ENCODE assay signal across 25 cellular contexts in the genomic region with DNA sequence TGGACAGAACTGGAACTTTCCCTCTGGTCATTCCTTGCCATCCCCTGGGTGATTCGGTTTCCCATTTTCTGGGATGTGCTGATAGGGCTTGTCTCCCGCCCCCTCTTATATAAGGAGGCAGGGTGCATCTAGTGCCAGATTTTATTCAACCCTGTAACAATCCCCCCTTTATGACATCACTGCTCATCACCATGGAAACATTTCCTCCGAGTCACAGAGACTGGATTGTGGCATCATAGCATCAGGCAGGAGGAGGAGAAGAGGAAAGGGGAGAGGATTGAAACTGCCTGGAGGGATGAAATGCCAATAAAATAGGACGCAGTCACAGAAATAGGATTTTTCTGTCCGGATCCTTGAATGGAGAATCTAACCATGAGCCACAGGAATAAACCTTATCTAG. TPM values are rescaled to one million over a fixed set of nuclear protein-coding genes. Genes with fewer than 3 reads are reported as not detected.
"Had no signal": no experiment of that assay in that cellular context is flagged by ENCODE, and none has a peak within 500 bp of the region (broad histone marks: within the 10 kb centered on the region; RNA-seq: fewer than 3 reads in every experiment).

No MANE protein-coding gene starts in this region.

- H3K4me1 ChIP-seq: gastroesophageal sphincter, heart right ventricle, left ventricle myocardium inferior, lower lobe of right lung, pancreas, suprapubic skin, transverse colon, upper lobe of right lung, uterus had no signal

- H3K9me3 ChIP-seq: lower lobe of right lung, neutrophil, suprapubic skin, transverse colon, upper lobe of right lung had no signal

- ATAC-seq: gastroesophageal sphincter; heart right ventricle; left cardiac atrium; lower lobe of right lung; natural killer cell; pancreas; right cardiac atrium; stimulated activated naive B cell treated with anti-CD40 and anti-IgM and Interleukin-4, amounts not matched to agents 10 μg/mL and 1 μg/mL and 100 μg/mL, for 72 hours; stimulated activated naive CD8-positive, alpha-beta T cell treated with anti-CD3 and anti-CD28 coated beads, Interleukin-15, amount 100 ng/mL, for 72 hours; upper lobe of right lung had no signal

- DNase-seq: dorsolateral prefrontal cortex; effector CD4-positive, alpha-beta T cell; foreskin fibroblast; glutamatergic neuron; heart right ventricle; hippocampal formation; left cardiac atrium; left ventricle myocardium inferior; lower lobe of right lung; natural killer cell; pancreas; right cardiac atrium; stimulated activated CD4-positive, alpha-beta T cell treated with anti-CD3 and anti-CD28 coated beads, Interleukin-15, amount 100 ng/mL, for 24 hours; stimulated activated CD4-positive, alpha-beta T cell treated with anti-CD3 and anti-CD28 coated beads, Interleukin-2, amount 100 ng/mL, for 48 hours; stimulated activated naive B cell treated with anti-CD40 and anti-IgM and Interleukin-4, amounts not matched to agents 10 μg/mL and 1 μg/mL and 100 μg/mL, for 72 hours; stimulated activated naive CD8-positive, alpha-beta T cell treated with anti-CD3 and anti-CD28 coated beads, Interleukin-15, amount 100 ng/mL, for 72 hours; transverse colon; upper lobe of right lung; uterus had no signal

- H3K4me3 ChIP-seq: dorsolateral prefrontal cortex, gastroesophageal sphincter, heart right ventricle, left ventricle myocardium inferior, lower lobe of right lung, pancreas, skin epidermis, suprapubic skin, transverse colon, upper lobe of right lung, uterus had no signal

- H3K27ac ChIP-seq: gastroesophageal sphincter, heart right ventricle, left ventricle myocardium inferior, lower lobe of right lung, neutrophil, pancreas, skin epidermis, suprapubic skin, transverse colon, upper lobe of right lung, uterus had no signal

- H3K36me3 ChIP-seq: gastroesophageal sphincter, heart right ventricle, left ventricle myocardium inferior, lower lobe of right lung, neutrophil, pancreas, suprapubic skin, transverse colon, upper lobe of right lung, uterus had no signal

- H3K27me3 ChIP-seq: dorsolateral prefrontal cortex, gastroesophageal sphincter, pancreas, transverse colon, upper lobe of right lung, uterus had no signal

RNA-seq across cellular contexts. Expression of gene SORCS3, which starts 25.0 kb away (rescaled TPM):
- total RNA-seq: left cardiac atrium, lower lobe of right lung, mesenteric fat pad, omental fat pad, pancreas, upper lobe of right lung had no signal
